1 cellular context compared by ENCODE assay signal in genomic region chr12:57001448-57001906, GRCh38.
TF ChIP-seq lines count a peak whose summit lies in the region.

No MANE protein-coding gene starts in this region.

TF ChIP-seq in K562, 482 proteins besides CTCF, POLR2A, EP300 and RAD21 (continued from another document and continues in another):
- TF ChIP-seq E4F1 (CRISPR knock-in tag; IDR thresholded peaks at IDR 0.05; ENCODE audit: borderline replicate concordance) (no peak), KDM2B (CRISPR knock-in tag; IDR thresholded peaks at IDR 0.05) (no peak), SREBF1 (IDR thresholded peaks at IDR 0.05; ENCODE audit: borderline replicate concordance, low read depth, low read length) (no peak), TEAD4 (IDR thresholded peaks at IDR 0.05; ENCODE audit: low read length) (peak; percentile 85), TEAD4 (CRISPR knock-in tag; IDR thresholded peaks at IDR 0.05; ENCODE audit: borderline replicate concordance) (peak; percentile 81), FUS (optimal IDR thresholded peaks at IDR 0.05; ENCODE audit: low read depth, low read length) (no peak), EP400 (IDR thresholded peaks at IDR 0.05) (0 out of 2 replicates have a peak, but pooled peaks have one; percentile 0), BDP1 (IDR thresholded peaks at IDR 0.05; ENCODE audit: insufficient read depth, insufficient read length) (no peak), ZNF3 (CRISPR knock-in tag; IDR thresholded peaks at IDR 0.05) (no peak), EHMT2 (IDR thresholded peaks at IDR 0.05) (no peak), ZC3H8 (IDR thresholded peaks at IDR 0.05) (no peak), ZNF76 (CRISPR knock-in tag; IDR thresholded peaks at IDR 0.05; ENCODE audit: borderline replicate concordance) (no peak), ZNF121 (CRISPR knock-in tag; conservative IDR thresholded peaks at IDR 0.05) (no peak), HES1 (IDR thresholded peaks at IDR 0.05; ENCODE audit: low read depth) (no peak), ZNF280A (IDR thresholded peaks at IDR 0.05; ENCODE audit: low read depth, partially characterized antibody) (no peak), UBTF (IDR thresholded peaks at IDR 0.05; ENCODE audit: borderline replicate concordance in 1 of 2, low read depth in 2 of 2, low read length in 2 of 2) (0 out of 4 replicates have a peak, but pooled peaks of 1 of the 2 experiments have one; percentile 39), EGR1 (conservative IDR thresholded peaks at IDR 0.05) (peak; percentile 96), ZFX (CRISPR knock-in tag; IDR thresholded peaks at IDR 0.05) (no peak), ELK1 (CRISPR knock-in tag; IDR thresholded peaks at IDR 0.05) (no peak), FOXJ2 (tag; IDR thresholded peaks at IDR 0.05) (no peak), MCM3 (IDR thresholded peaks at IDR 0.05) (no peak), ADNP (tag; IDR thresholded peaks at IDR 0.05) (no peak), SUPT5H (IDR thresholded peaks at IDR 0.05) (no peak), ZNF584 (CRISPR knock-in tag; IDR thresholded peaks at IDR 0.05; ENCODE audit: low read depth) (no peak), SRSF3 (IDR thresholded peaks at IDR 0.05; ENCODE audit: insufficient read depth, low read length) (no peak), RUNX1 (IDR thresholded peaks at IDR 0.05; ENCODE audit: low read depth) (0 out of 2 replicates have a peak, but pooled peaks have one; percentile 23), MECOM (CRISPR knock-in tag; IDR thresholded peaks at IDR 0.05) (no peak), DDX20 (tag; IDR thresholded peaks at IDR 0.05; ENCODE audit: low read depth) (no peak), SP2 (IDR thresholded peaks at IDR 0.05; ENCODE audit: extremely low read depth, low read depth, low read length, poor library complexity, severe bottlenecking) (no peak), MAX (CRISPR knock-in tag; IDR thresholded peaks at IDR 0.05) (0 out of 2 replicates have a peak, but pooled peaks have one; percentile 33), ZNF143 (CRISPR knock-in tag; IDR thresholded peaks at IDR 0.05) (no peak), ZNF780A (CRISPR knock-in tag; IDR thresholded peaks at IDR 0.05) (no peak), ZNF717 (CRISPR knock-in tag; IDR thresholded peaks at IDR 0.05) (no peak), FIP1L1 (IDR thresholded peaks at IDR 0.05; ENCODE audit: low read depth, low read length, poor library complexity, severe bottlenecking) (no peak), NR2C1 (IDR thresholded peaks at IDR 0.05) (peak; percentile 93), NR2C1 (tag; IDR thresholded peaks at IDR 0.05) (peak; percentile 96), CCAR2 (IDR thresholded peaks at IDR 0.05; ENCODE audit: low read depth, low read length) (no peak), FOXM1 (IDR thresholded peaks at IDR 0.05; ENCODE audit: low read depth) (no peak), FOXM1 (CRISPR knock-in tag; IDR thresholded peaks at IDR 0.05; ENCODE audit: low read depth) (no peak), ETV5 (CRISPR knock-in tag; IDR thresholded peaks at IDR 0.05; ENCODE audit: low read depth) (0 out of 2 replicates have a peak, but pooled peaks have one; percentile 38), SMAD1 (IDR thresholded peaks at IDR 0.05; ENCODE audit: low read depth, low read length, partially characterized antibody) (no peak), CEBPG (CRISPR knock-in tag; IDR thresholded peaks at IDR 0.05) (no peak), CEBPG (tag; conservative IDR thresholded peaks at IDR 0.05 in 1 of 2, IDR thresholded peaks at IDR 0.05 in 1 of 2) (no peak), GTF2E2 (tag; IDR thresholded peaks at IDR 0.05) (no peak), ZNF224 (CRISPR knock-in tag; IDR thresholded peaks at IDR 0.05) (no peak), CHAMP1 (IDR thresholded peaks at IDR 0.05) (no peak; the same call in 1 of the 2 replicates), KDM5B (IDR thresholded peaks at IDR 0.05; ENCODE audit: insufficient replicate concordance, low read depth, low read length) (no peak), FOXA3 (CRISPR knock-in tag; conservative IDR thresholded peaks at IDR 0.05 in 1 of 2, IDR thresholded peaks at IDR 0.05 in 1 of 2) (peak; percentile 52 to 87), ZNF146 (CRISPR knock-in tag; IDR thresholded peaks at IDR 0.05; ENCODE audit: unreplicated experiment) (no peak), HMG20B (CRISPR knock-in tag; IDR thresholded peaks at IDR 0.05) (no peak), ZBTB11 (CRISPR knock-in tag; IDR thresholded peaks at IDR 0.05) (no peak), HDGF (IDR thresholded peaks at IDR 0.05) (0 out of 2 replicates have a peak, but pooled peaks have one; percentile 57), U2AF1 (optimal IDR thresholded peaks at IDR 0.05; ENCODE audit: low read depth, low read length) (no peak), ETS1 (conservative IDR thresholded peaks at IDR 0.05; ENCODE audit: control insufficient read depth, low read depth, low read length) (no peak), RBM17 (IDR thresholded peaks at IDR 0.05; ENCODE audit: borderline replicate concordance, low read depth, low read length) (no peak), ZNF830 (CRISPR knock-in tag; IDR thresholded peaks at IDR 0.05) (no peak), POLR2AphosphoS2 (IDR thresholded peaks at IDR 0.05; ENCODE audit: low read length) (no peak), NR1H2 (CRISPR knock-in tag; IDR thresholded peaks at IDR 0.05) (no peak)
